Comparison of ENCODE assay signal across 1 cellular context in the genomic region with DNA sequence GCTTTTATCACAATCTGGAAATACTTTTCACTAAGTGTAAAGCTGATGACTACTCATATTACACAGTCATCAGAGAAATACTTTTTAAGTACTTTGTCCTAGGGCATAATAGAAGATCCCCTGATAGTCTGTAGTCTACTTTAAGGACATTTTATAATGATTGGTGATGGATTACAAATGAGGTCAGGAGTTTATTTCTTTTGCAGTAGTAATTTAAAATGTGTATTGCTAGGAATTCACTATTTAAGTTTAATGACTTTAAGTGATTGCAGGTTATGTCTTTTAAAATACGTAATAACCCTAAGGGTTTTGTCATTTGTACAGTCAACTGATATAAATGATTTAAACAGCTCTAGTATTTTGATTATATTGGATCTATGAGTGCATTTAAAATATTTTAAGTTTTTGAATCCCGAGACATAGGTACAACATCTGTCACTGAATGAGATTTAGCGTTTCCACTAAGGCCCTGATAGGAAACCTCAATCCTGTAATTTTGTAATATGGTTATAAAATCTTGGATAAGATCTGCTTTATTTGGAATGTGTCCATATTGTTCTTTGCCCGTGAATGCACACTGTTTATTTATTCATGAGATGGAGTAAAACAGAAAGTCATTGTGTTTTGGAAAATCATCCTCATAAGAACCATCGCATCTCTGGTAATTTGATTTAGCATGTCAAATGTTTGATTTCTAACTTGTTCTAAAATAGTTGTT.
TF ChIP-seq lines count a peak whose summit lies in the region.

No MANE protein-coding gene starts in this region.

TF ChIP-seq in HEK293, 187 proteins besides CTCF, POLR2A, EP300 and RAD21 (continued from another document and continues in another):
- TF ChIP-seq PATZ1 (tag by site-specific recombination; IDR thresholded peaks at IDR 0.05) (no peak), ZBTB44 (tag by site-specific recombination; IDR thresholded peaks at IDR 0.05) (peak; percentile 48; the same call in 1 of the 2 replicates), ZNF777 (tag by site-specific recombination; IDR thresholded peaks at IDR 0.05; ENCODE audit: borderline replicate concordance) (no peak), TRIM28 (IDR thresholded peaks at IDR 0.05; ENCODE audit: borderline replicate concordance, low read length) (no peak), BCL6B (tag by site-specific recombination; IDR thresholded peaks at IDR 0.05) (0 out of 2 replicates have a peak, but pooled peaks have one; percentile 6), MZF1 (tag by site-specific recombination; IDR thresholded peaks at IDR 0.05; ENCODE audit: borderline replicate concordance) (no peak; the same call in 1 of the 2 replicates), GLI4 (tag by site-specific recombination; IDR thresholded peaks at IDR 0.05) (no peak), ZNF324 (tag by site-specific recombination; IDR thresholded peaks at IDR 0.05) (no peak), ZNF626 (tag by site-specific recombination; IDR thresholded peaks at IDR 0.05) (no peak), YY2 (tag by site-specific recombination; IDR thresholded peaks at IDR 0.05) (no peak), ZNF366 (tag by site-specific recombination; conservative IDR thresholded peaks at IDR 0.05) (peak; percentile 83), KLF9 (tag by site-specific recombination; IDR thresholded peaks at IDR 0.05; ENCODE audit: low read depth) (no peak), ZNF37A (tag by site-specific recombination; IDR thresholded peaks at IDR 0.05) (no peak), ZXDB (tag by site-specific recombination; IDR thresholded peaks at IDR 0.05) (peak; percentile 75), ZNF121 (tag by site-specific recombination; IDR thresholded peaks at IDR 0.05) (no peak), HOXA7 (CRISPR knock-in tag; IDR thresholded peaks at IDR 0.05; ENCODE audit: borderline replicate concordance) (no peak), ZNF843 (tag by site-specific recombination; IDR thresholded peaks at IDR 0.05) (peak; percentile 94), ZNF423 (tag by site-specific recombination; IDR thresholded peaks at IDR 0.05) (no peak), TCF7L2 (IDR thresholded peaks at IDR 0.05; ENCODE audit: borderline replicate concordance, low read depth, low read length) (peak; percentile 70), ZNF335 (tag by site-specific recombination; conservative IDR thresholded peaks at IDR 0.05) (no peak), ZNF610 (tag by site-specific recombination; IDR thresholded peaks at IDR 0.05; ENCODE audit: borderline replicate concordance) (no peak), ZNF660 (tag by site-specific recombination; IDR thresholded peaks at IDR 0.05) (no peak), ZNF629 (tag by site-specific recombination; IDR thresholded peaks at IDR 0.05) (peak; percentile 79), ZNF76 (tag by site-specific recombination; IDR thresholded peaks at IDR 0.05; ENCODE audit: borderline replicate concordance, low read depth) (0 out of 2 replicates have a peak, but pooled peaks have one; percentile 27), ZNF18 (tag by site-specific recombination; IDR thresholded peaks at IDR 0.05) (0 out of 2 replicates have a peak, but pooled peaks have one; percentile 23), ZNF146 (tag by site-specific recombination; IDR thresholded peaks at IDR 0.05) (no peak), ZNF768 (tag by site-specific recombination; IDR thresholded peaks at IDR 0.05) (no peak), ZBTB11 (tag by site-specific recombination; conservative IDR thresholded peaks at IDR 0.05; ENCODE audit: low read depth) (no peak), ZNF596 (tag by site-specific recombination; IDR thresholded peaks at IDR 0.05) (peak; percentile 56), KLF16 (tag by site-specific recombination; IDR thresholded peaks at IDR 0.05) (no peak)
- TF ChIP-seq, protein P1, sequence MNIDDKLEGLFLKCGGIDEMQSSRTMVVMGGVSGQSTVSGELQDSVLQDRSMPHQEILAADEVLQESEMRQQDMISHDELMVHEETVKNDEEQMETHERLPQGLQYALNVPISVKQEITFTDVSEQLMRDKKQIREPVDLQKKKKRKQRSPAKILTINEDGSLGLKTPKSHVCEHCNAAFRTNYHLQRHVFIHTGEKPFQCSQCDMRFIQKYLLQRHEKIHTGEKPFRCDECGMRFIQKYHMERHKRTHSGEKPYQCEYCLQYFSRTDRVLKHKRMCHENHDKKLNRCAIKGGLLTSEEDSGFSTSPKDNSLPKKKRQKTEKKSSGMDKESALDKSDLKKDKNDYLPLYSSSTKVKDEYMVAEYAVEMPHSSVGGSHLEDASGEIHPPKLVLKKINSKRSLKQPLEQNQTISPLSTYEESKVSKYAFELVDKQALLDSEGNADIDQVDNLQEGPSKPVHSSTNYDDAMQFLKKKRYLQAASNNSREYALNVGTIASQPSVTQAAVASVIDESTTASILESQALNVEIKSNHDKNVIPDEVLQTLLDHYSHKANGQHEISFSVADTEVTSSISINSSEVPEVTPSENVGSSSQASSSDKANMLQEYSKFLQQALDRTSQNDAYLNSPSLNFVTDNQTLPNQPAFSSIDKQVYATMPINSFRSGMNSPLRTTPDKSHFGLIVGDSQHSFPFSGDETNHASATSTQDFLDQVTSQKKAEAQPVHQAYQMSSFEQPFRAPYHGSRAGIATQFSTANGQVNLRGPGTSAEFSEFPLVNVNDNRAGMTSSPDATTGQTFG (tag by site-specific recombination; IDR thresholded peaks at IDR 0.05; ENCODE audit: borderline replicate concordance): no peak
- TF ChIP-seq, protein P2, sequence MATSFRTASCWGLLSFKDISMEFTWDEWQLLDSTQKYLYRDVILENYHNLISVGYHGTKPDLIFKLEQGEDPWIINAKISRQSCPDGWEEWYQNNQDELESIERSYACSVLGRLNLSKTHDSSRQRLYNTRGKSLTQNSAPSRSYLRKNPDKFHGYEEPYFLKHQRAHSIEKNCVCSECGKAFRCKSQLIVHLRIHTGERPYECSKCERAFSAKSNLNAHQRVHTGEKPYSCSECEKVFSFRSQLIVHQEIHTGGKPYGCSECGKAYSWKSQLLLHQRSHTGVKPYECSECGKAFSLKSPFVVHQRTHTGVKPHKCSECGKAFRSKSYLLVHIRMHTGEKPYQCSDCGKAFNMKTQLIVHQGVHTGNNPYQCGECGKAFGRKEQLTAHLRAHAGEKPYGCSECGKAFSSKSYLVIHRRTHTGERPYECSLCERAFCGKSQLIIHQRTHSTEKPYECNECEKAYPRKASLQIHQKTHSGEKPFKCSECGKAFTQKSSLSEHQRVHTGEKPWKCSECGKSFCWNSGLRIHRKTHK (tag by site-specific recombination; IDR thresholded peaks at IDR 0.05): no peak
- TF ChIP-seq, protein P3, sequence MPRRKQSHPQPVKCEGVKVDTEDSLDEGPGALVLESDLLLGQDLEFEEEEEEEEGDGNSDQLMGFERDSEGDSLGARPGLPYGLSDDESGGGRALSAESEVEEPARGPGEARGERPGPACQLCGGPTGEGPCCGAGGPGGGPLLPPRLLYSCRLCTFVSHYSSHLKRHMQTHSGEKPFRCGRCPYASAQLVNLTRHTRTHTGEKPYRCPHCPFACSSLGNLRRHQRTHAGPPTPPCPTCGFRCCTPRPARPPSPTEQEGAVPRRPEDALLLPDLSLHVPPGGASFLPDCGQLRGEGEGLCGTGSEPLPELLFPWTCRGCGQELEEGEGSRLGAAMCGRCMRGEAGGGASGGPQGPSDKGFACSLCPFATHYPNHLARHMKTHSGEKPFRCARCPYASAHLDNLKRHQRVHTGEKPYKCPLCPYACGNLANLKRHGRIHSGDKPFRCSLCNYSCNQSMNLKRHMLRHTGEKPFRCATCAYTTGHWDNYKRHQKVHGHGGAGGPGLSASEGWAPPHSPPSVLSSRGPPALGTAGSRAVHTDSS (tag by site-specific recombination; IDR thresholded peaks at IDR 0.05): 0 out of 2 replicates have a peak, but pooled peaks have one; percentile 32
- TF ChIP-seq, protein P4, sequence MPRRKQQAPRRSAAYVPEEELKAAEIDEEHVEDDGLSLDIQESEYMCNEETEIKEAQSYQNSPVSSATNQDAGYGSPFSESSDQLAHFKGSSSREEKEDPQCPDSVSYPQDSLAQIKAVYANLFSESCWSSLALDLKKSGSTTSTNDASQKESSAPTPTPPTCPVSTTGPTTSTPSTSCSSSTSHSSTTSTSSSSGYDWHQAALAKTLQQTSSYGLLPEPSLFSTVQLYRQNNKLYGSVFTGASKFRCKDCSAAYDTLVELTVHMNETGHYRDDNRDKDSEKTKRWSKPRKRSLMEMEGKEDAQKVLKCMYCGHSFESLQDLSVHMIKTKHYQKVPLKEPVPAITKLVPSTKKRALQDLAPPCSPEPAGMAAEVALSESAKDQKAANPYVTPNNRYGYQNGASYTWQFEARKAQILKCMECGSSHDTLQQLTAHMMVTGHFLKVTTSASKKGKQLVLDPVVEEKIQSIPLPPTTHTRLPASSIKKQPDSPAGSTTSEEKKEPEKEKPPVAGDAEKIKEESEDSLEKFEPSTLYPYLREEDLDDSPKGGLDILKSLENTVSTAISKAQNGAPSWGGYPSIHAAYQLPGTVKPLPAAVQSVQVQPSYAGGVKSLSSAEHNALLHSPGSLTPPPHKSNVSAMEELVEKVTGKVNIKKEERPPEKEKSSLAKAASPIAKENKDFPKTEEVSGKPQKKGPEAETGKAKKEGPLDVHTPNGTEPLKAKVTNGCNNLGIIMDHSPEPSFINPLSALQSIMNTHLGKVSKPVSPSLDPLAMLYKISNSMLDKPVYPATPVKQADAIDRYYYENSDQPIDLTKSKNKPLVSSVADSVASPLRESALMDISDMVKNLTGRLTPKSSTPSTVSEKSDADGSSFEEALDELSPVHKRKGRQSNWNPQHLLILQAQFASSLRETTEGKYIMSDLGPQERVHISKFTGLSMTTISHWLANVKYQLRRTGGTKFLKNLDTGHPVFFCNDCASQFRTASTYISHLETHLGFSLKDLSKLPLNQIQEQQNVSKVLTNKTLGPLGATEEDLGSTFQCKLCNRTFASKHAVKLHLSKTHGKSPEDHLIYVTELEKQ (tag by site-specific recombination; IDR thresholded peaks at IDR 0.05; ENCODE audit: borderline replicate concordance): no peak; the same call in 1 of the 2 replicates
